Comparison of ENCODE assay signal across 1 cellular context in the genomic region with DNA sequence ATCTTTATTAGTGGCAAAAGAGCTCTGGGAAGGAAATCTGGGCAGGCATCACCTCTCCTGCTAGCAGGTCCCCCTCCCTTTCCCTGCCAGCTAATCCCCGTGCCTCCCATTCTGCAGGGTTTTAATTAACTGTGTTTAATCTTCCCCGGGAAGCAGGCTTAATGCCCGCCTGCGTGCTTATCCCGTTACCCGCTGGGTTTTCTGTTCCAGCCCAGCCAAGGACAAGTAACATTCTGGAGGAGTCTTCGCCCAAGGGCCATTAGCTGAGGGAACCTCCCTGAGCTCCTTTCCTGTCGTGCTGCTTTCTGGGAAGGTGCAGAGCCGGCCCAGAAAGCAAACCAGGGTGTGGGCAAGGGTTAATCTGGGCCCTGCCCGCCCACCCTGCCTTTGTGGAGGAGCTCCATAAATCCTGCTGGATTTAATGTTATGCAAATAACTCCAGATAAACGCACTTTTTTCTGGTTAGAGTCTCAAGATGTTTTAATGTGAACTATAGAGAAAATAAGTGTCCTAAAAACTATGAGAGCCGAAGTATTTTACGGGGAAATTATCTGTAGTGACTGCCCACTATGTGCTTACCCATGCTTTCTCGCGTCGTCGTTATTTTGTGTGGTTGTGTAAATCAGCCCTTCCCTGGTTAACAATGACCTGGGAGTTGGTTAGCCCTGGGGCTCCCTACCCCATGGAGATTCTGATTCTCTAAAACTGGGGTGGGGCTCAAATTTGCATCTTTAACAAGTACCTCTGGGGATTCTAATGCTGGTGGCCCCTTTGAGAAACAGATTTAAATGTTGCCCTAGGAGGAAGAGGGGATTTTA.
A peak's percentile ranks its signal among the peaks of the same experiment; 100 is the strongest.
TF ChIP-seq lines count a peak whose summit lies in the region.

No MANE protein-coding gene starts in this region.

TF ChIP-seq in H1, 55 proteins besides CTCF, POLR2A, EP300 and RAD21 (continued from another document):
- no peak for TF ChIP-seq CBX5 (IDR thresholded peaks at IDR 0.05; ENCODE audit: low read depth, low read length)
- TF ChIP-seq SP1 (IDR thresholded peaks at IDR 0.05; ENCODE audit: low read depth, low read length): peak; percentile 26; the same call in 1 of the 2 replicates
- TF ChIP-seq BCL11A (IDR thresholded peaks at IDR 0.05; ENCODE audit: low read depth in 2 of 2, low read length in 2 of 2): no peak
- TF ChIP-seq TCF12 (IDR thresholded peaks at IDR 0.05; ENCODE audit: low read depth, low read length): 0 out of 2 replicates have a peak, but pooled peaks have one; percentile 30
- no peak for TF ChIP-seq BRCA1 (IDR thresholded peaks at IDR 0.05; ENCODE audit: low read depth, low read length)
- TF ChIP-seq JUN (IDR thresholded peaks at IDR 0.05; ENCODE audit: low read depth, low read length): no peak
- 0 out of 2 replicates have a peak, but pooled peaks have one; percentile 47 for TF ChIP-seq TAF1 (IDR thresholded peaks at IDR 0.05; ENCODE audit: low read depth, low read length)
- no peak for TF ChIP-seq SP4 (IDR thresholded peaks at IDR 0.05; ENCODE audit: low read length)
- TF ChIP-seq, protein P1, sequence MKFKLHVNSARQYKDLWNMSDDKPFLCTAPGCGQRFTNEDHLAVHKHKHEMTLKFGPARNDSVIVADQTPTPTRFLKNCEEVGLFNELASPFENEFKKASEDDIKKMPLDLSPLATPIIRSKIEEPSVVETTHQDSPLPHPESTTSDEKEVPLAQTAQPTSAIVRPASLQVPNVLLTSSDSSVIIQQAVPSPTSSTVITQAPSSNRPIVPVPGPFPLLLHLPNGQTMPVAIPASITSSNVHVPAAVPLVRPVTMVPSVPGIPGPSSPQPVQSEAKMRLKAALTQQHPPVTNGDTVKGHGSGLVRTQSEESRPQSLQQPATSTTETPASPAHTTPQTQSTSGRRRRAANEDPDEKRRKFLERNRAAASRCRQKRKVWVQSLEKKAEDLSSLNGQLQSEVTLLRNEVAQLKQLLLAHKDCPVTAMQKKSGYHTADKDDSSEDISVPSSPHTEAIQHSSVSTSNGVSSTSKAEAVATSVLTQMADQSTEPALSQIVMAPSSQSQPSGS (IDR thresholded peaks at IDR 0.05; ENCODE audit: low read length): peak; percentile 14; the same call in 1 of the 2 replicates
- peak; percentile 82 to 88; a peak in 2 of 4 replicates for TF ChIP-seq HDAC2 (IDR thresholded peaks at IDR 0.05; ENCODE audit: borderline replicate concordance in 1 of 2, low read depth in 2 of 2, low read length in 2 of 2)
- peak; percentile 3 for TF ChIP-seq ASH2L (IDR thresholded peaks at IDR 0.05; ENCODE audit: low read length)
- peak; percentile 65; the same call in 1 of the 2 replicates for TF ChIP-seq YY1 (IDR thresholded peaks at IDR 0.05; ENCODE audit: low read depth, low read length)
- TF ChIP-seq KDM1A (IDR thresholded peaks at IDR 0.05; ENCODE audit: borderline replicate concordance, low read length): peak; percentile 48; the same call in 1 of the 2 replicates
- TF ChIP-seq, protein P2, sequence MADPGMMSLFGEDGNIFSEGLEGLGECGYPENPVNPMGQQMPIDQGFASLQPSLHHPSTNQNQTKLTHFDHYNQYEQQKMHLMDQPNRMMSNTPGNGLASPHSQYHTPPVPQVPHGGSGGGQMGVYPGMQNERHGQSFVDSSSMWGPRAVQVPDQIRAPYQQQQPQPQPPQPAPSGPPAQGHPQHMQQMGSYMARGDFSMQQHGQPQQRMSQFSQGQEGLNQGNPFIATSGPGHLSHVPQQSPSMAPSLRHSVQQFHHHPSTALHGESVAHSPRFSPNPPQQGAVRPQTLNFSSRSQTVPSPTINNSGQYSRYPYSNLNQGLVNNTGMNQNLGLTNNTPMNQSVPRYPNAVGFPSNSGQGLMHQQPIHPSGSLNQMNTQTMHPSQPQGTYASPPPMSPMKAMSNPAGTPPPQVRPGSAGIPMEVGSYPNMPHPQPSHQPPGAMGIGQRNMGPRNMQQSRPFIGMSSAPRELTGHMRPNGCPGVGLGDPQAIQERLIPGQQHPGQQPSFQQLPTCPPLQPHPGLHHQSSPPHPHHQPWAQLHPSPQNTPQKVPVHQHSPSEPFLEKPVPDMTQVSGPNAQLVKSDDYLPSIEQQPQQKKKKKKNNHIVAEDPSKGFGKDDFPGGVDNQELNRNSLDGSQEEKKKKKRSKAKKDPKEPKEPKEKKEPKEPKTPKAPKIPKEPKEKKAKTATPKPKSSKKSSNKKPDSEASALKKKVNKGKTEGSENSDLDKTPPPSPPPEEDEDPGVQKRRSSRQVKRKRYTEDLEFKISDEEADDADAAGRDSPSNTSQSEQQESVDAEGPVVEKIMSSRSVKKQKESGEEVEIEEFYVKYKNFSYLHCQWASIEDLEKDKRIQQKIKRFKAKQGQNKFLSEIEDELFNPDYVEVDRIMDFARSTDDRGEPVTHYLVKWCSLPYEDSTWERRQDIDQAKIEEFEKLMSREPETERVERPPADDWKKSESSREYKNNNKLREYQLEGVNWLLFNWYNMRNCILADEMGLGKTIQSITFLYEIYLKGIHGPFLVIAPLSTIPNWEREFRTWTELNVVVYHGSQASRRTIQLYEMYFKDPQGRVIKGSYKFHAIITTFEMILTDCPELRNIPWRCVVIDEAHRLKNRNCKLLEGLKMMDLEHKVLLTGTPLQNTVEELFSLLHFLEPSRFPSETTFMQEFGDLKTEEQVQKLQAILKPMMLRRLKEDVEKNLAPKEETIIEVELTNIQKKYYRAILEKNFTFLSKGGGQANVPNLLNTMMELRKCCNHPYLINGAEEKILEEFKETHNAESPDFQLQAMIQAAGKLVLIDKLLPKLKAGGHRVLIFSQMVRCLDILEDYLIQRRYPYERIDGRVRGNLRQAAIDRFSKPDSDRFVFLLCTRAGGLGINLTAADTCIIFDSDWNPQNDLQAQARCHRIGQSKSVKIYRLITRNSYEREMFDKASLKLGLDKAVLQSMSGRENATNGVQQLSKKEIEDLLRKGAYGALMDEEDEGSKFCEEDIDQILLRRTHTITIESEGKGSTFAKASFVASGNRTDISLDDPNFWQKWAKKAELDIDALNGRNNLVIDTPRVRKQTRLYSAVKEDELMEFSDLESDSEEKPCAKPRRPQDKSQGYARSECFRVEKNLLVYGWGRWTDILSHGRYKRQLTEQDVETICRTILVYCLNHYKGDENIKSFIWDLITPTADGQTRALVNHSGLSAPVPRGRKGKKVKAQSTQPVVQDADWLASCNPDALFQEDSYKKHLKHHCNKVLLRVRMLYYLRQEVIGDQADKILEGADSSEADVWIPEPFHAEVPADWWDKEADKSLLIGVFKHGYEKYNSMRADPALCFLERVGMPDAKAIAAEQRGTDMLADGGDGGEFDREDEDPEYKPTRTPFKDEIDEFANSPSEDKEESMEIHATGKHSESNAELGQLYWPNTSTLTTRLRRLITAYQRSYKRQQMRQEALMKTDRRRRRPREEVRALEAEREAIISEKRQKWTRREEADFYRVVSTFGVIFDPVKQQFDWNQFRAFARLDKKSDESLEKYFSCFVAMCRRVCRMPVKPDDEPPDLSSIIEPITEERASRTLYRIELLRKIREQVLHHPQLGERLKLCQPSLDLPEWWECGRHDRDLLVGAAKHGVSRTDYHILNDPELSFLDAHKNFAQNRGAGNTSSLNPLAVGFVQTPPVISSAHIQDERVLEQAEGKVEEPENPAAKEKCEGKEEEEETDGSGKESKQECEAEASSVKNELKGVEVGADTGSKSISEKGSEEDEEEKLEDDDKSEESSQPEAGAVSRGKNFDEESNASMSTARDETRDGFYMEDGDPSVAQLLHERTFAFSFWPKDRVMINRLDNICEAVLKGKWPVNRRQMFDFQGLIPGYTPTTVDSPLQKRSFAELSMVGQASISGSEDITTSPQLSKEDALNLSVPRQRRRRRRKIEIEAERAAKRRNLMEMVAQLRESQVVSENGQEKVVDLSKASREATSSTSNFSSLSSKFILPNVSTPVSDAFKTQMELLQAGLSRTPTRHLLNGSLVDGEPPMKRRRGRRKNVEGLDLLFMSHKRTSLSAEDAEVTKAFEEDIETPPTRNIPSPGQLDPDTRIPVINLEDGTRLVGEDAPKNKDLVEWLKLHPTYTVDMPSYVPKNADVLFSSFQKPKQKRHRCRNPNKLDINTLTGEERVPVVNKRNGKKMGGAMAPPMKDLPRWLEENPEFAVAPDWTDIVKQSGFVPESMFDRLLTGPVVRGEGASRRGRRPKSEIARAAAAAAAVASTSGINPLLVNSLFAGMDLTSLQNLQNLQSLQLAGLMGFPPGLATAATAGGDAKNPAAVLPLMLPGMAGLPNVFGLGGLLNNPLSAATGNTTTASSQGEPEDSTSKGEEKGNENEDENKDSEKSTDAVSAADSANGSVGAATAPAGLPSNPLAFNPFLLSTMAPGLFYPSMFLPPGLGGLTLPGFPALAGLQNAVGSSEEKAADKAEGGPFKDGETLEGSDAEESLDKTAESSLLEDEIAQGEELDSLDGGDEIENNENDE (IDR thresholded peaks at IDR 0.05; ENCODE audit: insufficient replicate concordance, low read length): peak; percentile 74
- TF ChIP-seq NRF1 (IDR thresholded peaks at IDR 0.05; ENCODE audit: low read depth, low read length): no peak
- TF ChIP-seq RNF2 (IDR thresholded peaks at IDR 0.05; ENCODE audit: borderline replicate concordance, low read depth, low read length, missing control alignments, poor library complexity, severe bottlenecking): no peak
- TF ChIP-seq TEAD4 (IDR thresholded peaks at IDR 0.05; ENCODE audit: low read depth, low read length): peak; percentile 42
- TF ChIP-seq RBBP5 (IDR thresholded peaks at IDR 0.05; ENCODE audit: borderline replicate concordance, low read depth, low read length): no peak
- TF ChIP-seq TAF7 (optimal IDR thresholded peaks at IDR 0.05; ENCODE audit: borderline replicate concordance, low read depth, low read length): peak; percentile 34
- peak; percentile 61 for TF ChIP-seq NANOG (IDR thresholded peaks at IDR 0.05; ENCODE audit: insufficient read depth, low read depth, low read length, poor library complexity, severe bottlenecking)
